Comparison of ENCODE assay signal across 17 cellular contexts in the genomic region with DNA sequence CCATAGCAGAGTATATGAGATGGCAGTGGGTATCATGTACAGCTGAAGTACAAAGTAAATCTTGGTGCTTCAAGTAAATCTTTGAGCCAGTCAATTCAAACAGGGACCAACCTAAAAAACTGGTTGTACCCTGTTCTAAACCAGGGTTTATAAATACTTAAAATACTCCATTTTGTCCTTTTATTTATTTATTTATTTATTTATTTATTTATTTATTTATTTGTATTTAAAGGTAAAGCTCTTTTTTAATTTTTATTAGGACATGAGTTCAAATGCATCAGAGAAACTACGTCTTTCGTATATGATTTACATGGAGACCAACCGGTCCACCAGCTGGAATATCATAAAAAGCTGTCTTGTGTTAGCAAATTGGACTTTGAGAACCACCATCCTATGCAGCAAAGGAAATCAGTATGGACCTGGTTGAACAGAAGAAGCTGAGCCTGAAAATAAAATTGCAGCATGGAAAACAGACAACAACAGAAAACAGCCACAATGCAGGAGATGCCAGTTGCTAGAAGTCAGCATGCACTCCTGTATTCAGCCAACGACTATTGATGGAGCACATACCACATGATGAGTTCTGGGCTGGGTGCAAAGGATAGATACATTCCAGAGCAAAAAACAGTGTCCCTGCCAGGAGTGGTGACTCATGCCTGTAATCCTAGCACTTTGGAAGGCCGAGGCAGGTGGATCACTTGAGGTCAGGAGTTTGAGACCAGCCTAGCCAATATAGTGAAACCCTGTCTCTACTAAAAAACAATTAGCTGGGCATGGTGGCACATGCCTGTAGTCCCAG.
DNase-seq lines count a peak whose midpoint lies in the region; TF ChIP-seq lines count a peak whose summit lies in the region.
"Had no signal": no experiment of that assay in that cellular context is flagged by ENCODE, and none has a peak within 500 bp of the region (broad histone marks: within the 10 kb centered on the region; RNA-seq: fewer than 3 reads in every experiment).

No MANE protein-coding gene starts in this region.

- no peak overlapping the region for H3K4me2 ChIP-seq in mesendoderm (ENCODE audit: low read length)

- no peaks in the 10 kb centered on the region for H3K79me2 ChIP-seq in mesendoderm (ENCODE audit: control insufficient read depth, insufficient read depth, low read length)

- no peak overlapping the region for H4K5ac ChIP-seq in mesendoderm (ENCODE audit: low read length)

- H3K27ac ChIP-seq in RWPE1 (no peak overlapping the region), mesendoderm (ENCODE audit: low read depth, low read length) (no peak overlapping the region), transverse colon (no peak overlapping the region)
- H3K27ac ChIP-seq: epithelial cell of prostate, skin epidermis, testis had no signal

- H3K36me3 ChIP-seq in mesendoderm (ENCODE audit: control insufficient read depth, insufficient read depth, low read length) (no peaks in the 10 kb centered on the region), transverse colon (no peaks in the 10 kb centered on the region)

- H3K27me3 ChIP-seq in mesendoderm (ENCODE audit: insufficient read depth, low read length, poor library complexity) (no peaks in the 10 kb centered on the region), transverse colon (no peaks in the 10 kb centered on the region)
- H3K27me3 ChIP-seq: testis had no signal

- TF ChIP-seq CTCF in RWPE1 (conservative IDR thresholded peaks at IDR 0.05; ENCODE audit: low read depth), result no peak
- TF ChIP-seq CTCF in fibroblast of the aortic adventitia (IDR thresholded peaks at IDR 0.05; ENCODE audit: insufficient read depth, low read length), result no peak
- TF ChIP-seq CTCF in transverse colon (IDR thresholded peaks at IDR 0.05), result no peak

- H3K23ac ChIP-seq in mesendoderm (ENCODE audit: low read length), result no peak overlapping the region

- no peak overlapping the region for H3K9ac ChIP-seq in mesendoderm (ENCODE audit: low read length)

- WGBS in mesendoderm (ENCODE audit: extremely low coverage, insufficient coverage, low lambda C conversion rate), result no CpG with 5 or more reads among the region's 5 CpGs
- WGBS in transverse colon (ENCODE audit: low coverage in 1 of 2), 2 donors, result 72 to 100% methylated on average over 3 to 5 of the region's 5 CpGs

- no peak overlapping the region for H2BK5ac ChIP-seq in mesendoderm (ENCODE audit: low read length)

- H2BK15ac ChIP-seq in mesendoderm (replicated peaks; ENCODE audit: low read depth), result no peak overlapping the region

- H2AK5ac ChIP-seq in mesendoderm (ENCODE audit: low read length), result no peak overlapping the region

- no peak overlapping the region for H2BK120ac ChIP-seq in mesendoderm (ENCODE audit: low read depth, low read length)

- POLR2A ChIA-PET in RWPE1 (lab: Yijun Ruan, JAX; ENCODE audit: low non-redundant PET), result no interaction called here

- CTCF ChIA-PET in RWPE1 (lab: Yijun Ruan, JAX), result interaction anchor here (0.7 kb wide), 2 partner anchors 30 to 180 kb away, joined by 3 to 4 read pairs; no protein-coding TSS in a partner anchor

- intact Hi-C loops in transverse colon (cut with DNase I; ENCODE audit: low total_unique reads), result no loop called here

- in situ Hi-C loops in transverse colon (cut with MboI; ENCODE audit: low pct_ligation_motif_present in 1 of 4, low pct_unique_long_range_greater_than_20kb in 1 of 4, low sequenced_read_pairs in 3 of 4), result no loop called here

- DNase-seq in ELR (ENCODE audit: low read depth), result peak; percentile 35
- peak; percentile 6 for DNase-seq in RWPE1 (ENCODE audit: low spot score)
- peak; percentile 82 for DNase-seq in fibroblast of the aortic adventitia (ENCODE audit: low read depth)
- peak; percentile 77 for DNase-seq in mesendoderm
- DNase-seq in transverse colon, result no peak
- no peak for DNase-seq in NCI-H1417 treated with DMSO at 0.1 percent for 48 hours (lab: John Stamatoyannopoulos, UW)
- no peak for DNase-seq in activated CD4-positive, alpha-beta T cell treated with anti-CD3 and anti-CD28 coated beads, Interleukin-2, amount 50 U/mL, for 1 hour
- DNase-seq in dedifferentiated amniotic fluid mesenchymal stem cell (ENCODE audit: extremely low spot score), result no peak
- DNase-seq: activated CD4-positive, alpha-beta memory T cell treated with anti-CD3 and anti-CD28 coated beads for 36 hours; activated gamma-delta T cell; CD4-positive, alpha-beta T cell; central memory CD4-positive, alpha-beta T cell; naive B cell; NCI-H2171 treated with DMSO at 0.1 percent for 48 hours; testis had no signal

- H3K79me1 ChIP-seq in mesendoderm (ENCODE audit: low read length), result no peaks in the 10 kb centered on the region

- no peak overlapping the region for H4K8ac ChIP-seq in mesendoderm (ENCODE audit: low read depth, low read length)

- H3K56ac ChIP-seq in mesendoderm (ENCODE audit: low read length), result no peak overlapping the region

- no peak overlapping the region for H3K4ac ChIP-seq in mesendoderm (ENCODE audit: low read depth, low read length)

- H3K9me3 ChIP-seq in transverse colon, result no peaks in the 10 kb centered on the region
- H3K9me3 ChIP-seq: testis had no signal

- no peak for TF ChIP-seq EP300 in transverse colon (IDR thresholded peaks at IDR 0.05; ENCODE audit: low read depth)

- no peak overlapping the region for H3K18ac ChIP-seq in mesendoderm (ENCODE audit: low read length)

- H3K4me3 ChIP-seq in fibroblast of the aortic adventitia (ENCODE audit: low read depth, low read length) (no peak overlapping the region), mesendoderm (ENCODE audit: low read length) (no peak overlapping the region), transverse colon (no peak overlapping the region)
- H3K4me3 ChIP-seq: skin epidermis, testis had no signal

- H3K4me1 ChIP-seq in mesendoderm (ENCODE audit: control insufficient read depth, low read depth, low read length) (peaks cover 2% of the 10 kb centered on the region), transverse colon (peaks cover 0 to 4% (median 0%) of the 10 kb centered on the region in 4 donors)

- TF ChIP-seq POLR2A in transverse colon (IDR thresholded peaks at IDR 0.05), result no peak

Comparison
In these comparisons a context has a peak if more than half of its experiments do, and no peak if none do; other contexts are left out.
1. DNase-seq: peak in ELR (single experiment), RWPE1 (single experiment), fibroblast of the aortic adventitia (single experiment) and mesendoderm (single experiment); none in transverse colon (single experiment), NCI-H1417 treated with DMSO at 0.1 percent for 48 hours (single experiment), activated CD4-positive, alpha-beta T cell treated with anti-CD3 and anti-CD28 coated beads, Interleukin-2, amount 50 U/mL, for 1 hour (single experiment) and dedifferentiated amniotic fluid mesenchymal stem cell (single experiment).